In the genomic region with DNA sequence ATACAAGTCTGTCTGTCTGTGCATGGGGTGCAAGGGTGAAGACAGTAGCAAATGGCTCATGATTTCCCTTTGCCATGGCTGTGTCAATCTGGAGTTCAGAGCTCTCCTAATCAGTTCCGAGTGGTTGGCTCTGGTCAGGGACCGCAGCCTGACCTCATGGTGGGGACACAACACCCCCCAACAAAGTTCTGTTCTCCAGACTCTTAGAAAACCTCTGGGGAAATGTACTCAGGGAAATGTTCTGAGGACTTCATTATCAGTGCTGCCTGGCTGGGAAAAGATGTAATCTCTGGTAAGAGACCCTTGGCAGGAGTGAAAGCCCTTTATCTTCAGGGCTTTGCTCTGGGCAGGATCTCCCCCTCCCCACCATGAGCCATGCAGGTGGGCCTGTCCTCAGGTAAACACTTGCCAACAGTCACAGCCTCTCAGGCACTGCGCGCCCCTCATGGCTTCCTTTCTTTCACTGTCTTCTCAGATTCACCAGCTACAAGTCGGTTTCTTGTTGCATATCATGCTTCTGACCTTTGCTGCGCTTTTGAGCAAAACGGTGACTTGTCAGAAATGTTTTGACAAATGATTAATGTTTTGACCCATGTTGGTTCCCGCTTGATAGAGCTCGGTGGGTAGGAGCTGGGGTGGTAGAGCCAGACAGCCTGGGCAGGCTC, we compare ENCODE assay signal across 8 cellular contexts.
DNase-seq lines count a peak whose midpoint lies in the region; ATAC-seq lines count a peak whose summit lies in the region.

No MANE protein-coding gene starts in this region.

- peaks cover 2% of the 10 kb centered on the region for H3K9me3 Mint-ChIP-seq in activated naive CD4-positive, alpha-beta T cell treated with anti-CD3 and anti-CD28 coated beads for 36 hours

- H3K4me1 Mint-ChIP-seq in activated naive CD4-positive, alpha-beta T cell treated with anti-CD3 and anti-CD28 coated beads for 36 hours (ENCODE audit: low read depth) = peaks cover 51% of the 10 kb centered on the region

- ATAC-seq in GM19397 (IDR thresholded peaks at IDR 0.05; ENCODE audit: unreplicated experiment) = peak; percentile 31
- peak; percentile 31 for ATAC-seq in HG03460 (IDR thresholded peaks at IDR 0.05; ENCODE audit: unreplicated experiment)

- intact Hi-C loops in activated naive CD4-positive, alpha-beta T cell treated with anti-CD3 and anti-CD28 coated beads for 36 hours (cut with micrococcal nuclease) = loop anchor here (1.0 to 5.0 kb wide), 12 partner anchors 13 to 1088 kb away; partner anchors contain the start of genes EIF4A2, ST6GAL1 and TRA2B

- H3K27ac Mint-ChIP-seq in activated naive CD4-positive, alpha-beta T cell treated with anti-CD3 and anti-CD28 coated beads for 36 hours = peak overlapping the region; percentile 97

- CTCF ChIA-PET in activated naive CD4-positive, alpha-beta T cell treated with anti-CD3 and anti-CD28 coated beads for 36 hours (lab: Charles Lee) = interaction anchor here (0.7 to 4.0 kb wide), 15 partner anchors 12 to 457 kb away, joined by 3 to 25 read pairs (median 5); partner anchors contain the start of gene RPL39L

- in situ Hi-C loops in G401 (cut with HindIII; ENCODE audit: low sequenced_read_pairs) = no loop called here

- H3K36me3 Mint-ChIP-seq in activated naive CD4-positive, alpha-beta T cell treated with anti-CD3 and anti-CD28 coated beads for 36 hours (ENCODE audit: low read depth) = peaks cover 35% of the 10 kb centered on the region

- peak overlapping the region; percentile 79 for H3K4me3 Mint-ChIP-seq in activated naive CD4-positive, alpha-beta T cell treated with anti-CD3 and anti-CD28 coated beads for 36 hours

- no peaks in the 10 kb centered on the region for H3K27me3 Mint-ChIP-seq in activated naive CD4-positive, alpha-beta T cell treated with anti-CD3 and anti-CD28 coated beads for 36 hours (ENCODE audit: low read depth)

- DNase-seq in activated naive CD4-positive, alpha-beta T cell treated with anti-CD3 and anti-CD28 coated beads for 36 hours = peak; percentile 61
- peak; percentile 63 for DNase-seq in stimulated activated CD8-positive, alpha-beta memory T cell treated with anti-CD3 and anti-CD28 coated beads, Interleukin-4, amount 100 ng/mL, for 48 hours
- no peak for DNase-seq in NK-92 (lab: John Stamatoyannopoulos, UW; ENCODE audit: unreplicated experiment)
- DNase-seq in NCI-H82 (lab: John Stamatoyannopoulos, UW) = no peak
- DNase-seq in NCI-H2107 treated with DMSO at 0.1 percent for 48 hours (lab: John Stamatoyannopoulos, UW; ENCODE audit: unreplicated experiment) = no peak
- DNase-seq in G401 (ENCODE audit: low spot score) = no peak

Comparison
In these comparisons a context has a peak if more than half of its experiments do, and no peak if none do; other contexts are left out.
1. DNase-seq: peak in activated naive CD4-positive, alpha-beta T cell treated with anti-CD3 and anti-CD28 coated beads for 36 hours (single experiment) and stimulated activated CD8-positive, alpha-beta memory T cell treated with anti-CD3 and anti-CD28 coated beads, Interleukin-4, amount 100 ng/mL, for 48 hours (single experiment); none in NK-92 (single experiment), NCI-H82 (single experiment), NCI-H2107 treated with DMSO at 0.1 percent for 48 hours (single experiment) and G401 (single experiment).